ENCODE assay signal across 27 cellular contexts in the genomic region with DNA sequence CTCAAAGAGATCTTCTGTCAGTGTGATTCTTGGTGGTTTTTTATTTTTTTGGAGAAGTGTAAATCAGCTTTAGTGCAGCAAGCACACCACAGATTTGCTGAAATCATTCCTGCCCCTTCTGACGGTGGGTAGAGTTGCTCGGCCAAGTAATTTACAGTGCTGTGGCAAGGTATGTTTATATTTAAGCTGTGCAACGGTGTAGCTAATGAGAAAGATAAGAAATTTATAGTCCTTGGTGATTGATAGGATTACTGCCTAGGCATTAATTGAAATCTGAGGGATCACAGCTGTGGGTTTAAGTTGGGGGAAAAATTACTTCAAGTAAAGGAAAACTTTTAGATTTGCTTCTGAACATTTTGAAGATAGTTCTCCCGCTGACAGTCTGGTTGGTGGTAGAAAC.
"Had no signal": no experiment of that assay in that cellular context is flagged by ENCODE, and none has a peak within 500 bp of the region (broad histone marks: within the 10 kb centered on the region; RNA-seq: fewer than 3 reads in every experiment).

No MANE protein-coding gene starts in this region.

- H3K36me3 Mint-ChIP-seq: natural killer cell; stimulated activated naive B cell treated with anti-CD40 and anti-IgM and Interleukin-4, amounts not matched to agents 10 μg/mL and 1 μg/mL and 100 μg/mL, for 72 hours had no signal

- H3K4me1 Mint-ChIP-seq: natural killer cell; nephron; stimulated activated effector memory CD8-positive, alpha-beta T cell treated with anti-CD3 and anti-CD28 coated beads, Interleukin-12 subunit alpha, Interleukin-12 subunit beta, amount 100 ng/mL, for 72 hours; stimulated activated naive B cell treated with anti-CD40 and anti-IgM and Interleukin-4, amounts not matched to agents 10 μg/mL and 1 μg/mL and 100 μg/mL, for 72 hours had no signal

- H3K36me3 ChIP-seq: neutrophil, pancreas, prostate gland, right atrium auricular region, right lobe of liver, thoracic aorta, thyroid gland, vagina had no signal

- H3K4me3 Mint-ChIP-seq: natural killer cell; nephron; neural crest cell; stimulated activated effector memory CD8-positive, alpha-beta T cell treated with anti-CD3 and anti-CD28 coated beads, Interleukin-12 subunit alpha, Interleukin-12 subunit beta, amount 100 ng/mL, for 72 hours; stimulated activated naive B cell treated with anti-CD40 and anti-IgM and Interleukin-4, amounts not matched to agents 10 μg/mL and 1 μg/mL and 100 μg/mL, for 72 hours; stimulated activated naive CD8-positive, alpha-beta T cell treated with anti-CD3 and anti-CD28 coated beads, Interleukin-15, Interleukin-2, amounts not matched to agents 100 ng/mL and 50 ng/mL, for 24 hours had no signal

- H3K27ac Mint-ChIP-seq: natural killer cell; stimulated activated effector memory CD8-positive, alpha-beta T cell treated with anti-CD3 and anti-CD28 coated beads, Interleukin-12 subunit alpha, Interleukin-12 subunit beta, amount 100 ng/mL, for 72 hours; stimulated activated naive B cell treated with anti-CD40 and anti-IgM and Interleukin-4, amounts not matched to agents 10 μg/mL and 1 μg/mL and 100 μg/mL, for 72 hours; stimulated activated naive CD8-positive, alpha-beta T cell treated with anti-CD3 and anti-CD28 coated beads, Interleukin-15, Interleukin-2, amounts not matched to agents 100 ng/mL and 50 ng/mL, for 24 hours had no signal

- H3K4me1 ChIP-seq: pancreas, prostate gland, right atrium auricular region, right lobe of liver, sigmoid colon, stomach, thyroid gland, tibial nerve, upper lobe of left lung, vagina had no signal

- H3K27ac ChIP-seq: neutrophil, pancreas, prostate gland, right atrium auricular region, right lobe of liver, sigmoid colon, stomach, thoracic aorta, thyroid gland, tibial nerve, upper lobe of left lung, vagina had no signal

- H3K27me3 ChIP-seq: pancreas, right atrium auricular region, right lobe of liver, sigmoid colon, stomach, thyroid gland, tibial nerve, upper lobe of left lung, vagina had no signal

- H3K9me3 ChIP-seq: neutrophil, pancreas, prostate gland, right atrium auricular region, right lobe of liver, sigmoid colon, stomach, thoracic aorta, thyroid gland, tibial nerve, upper lobe of left lung, vagina had no signal

- H3K9me3 Mint-ChIP-seq: natural killer cell; nephron; neural crest cell; stimulated activated effector memory CD8-positive, alpha-beta T cell treated with anti-CD3 and anti-CD28 coated beads, Interleukin-12 subunit alpha, Interleukin-12 subunit beta, amount 100 ng/mL, for 72 hours; stimulated activated naive B cell treated with anti-CD40 and anti-IgM and Interleukin-4, amounts not matched to agents 10 μg/mL and 1 μg/mL and 100 μg/mL, for 72 hours; stimulated activated naive CD8-positive, alpha-beta T cell treated with anti-CD3 and anti-CD28 coated beads, Interleukin-15, Interleukin-2, amounts not matched to agents 100 ng/mL and 50 ng/mL, for 24 hours had no signal

- DNase-seq: natural killer cell; nucleus accumbens; pancreas; retina; right lobe of liver; sigmoid colon; small intestine; stimulated activated CD4-positive, alpha-beta T cell treated with anti-CD3 and anti-CD28 coated beads, Interleukin-15, amount 100 ng/mL, for 24 hours; stimulated activated CD4-positive, alpha-beta T cell treated with anti-CD3 and anti-CD28 coated beads, Interleukin-2, amount 100 ng/mL, for 24 hours; stimulated activated CD4-positive, alpha-beta T cell treated with anti-CD3 and anti-CD28 coated beads, Interleukin-2, amount 100 ng/mL, for 48 hours; stimulated activated CD4-positive, alpha-beta T cell treated with anti-CD3 and anti-CD28 coated beads, Interleukin-4, amount 100 ng/mL, for 24 hours; stimulated activated naive B cell treated with anti-CD40 and anti-IgM and Interleukin-4, amounts not matched to agents 10 μg/mL and 1 μg/mL and 100 μg/mL, for 72 hours; stimulated activated naive CD4-positive, alpha-beta T cell treated with Interleukin-2 at 50 U/mL for 16 hours; stomach; thyroid gland; trophoblast cell; upper lobe of left lung had no signal

- ATAC-seq: natural killer cell, right lobe of liver had no signal

- H3K4me3 ChIP-seq: pancreas, prostate gland, right atrium auricular region, right lobe of liver, sigmoid colon, stomach, thoracic aorta, thyroid gland, tibial nerve, upper lobe of left lung, vagina had no signal
